ENCODE assay signal across 3 cellular contexts in the genomic region with DNA sequence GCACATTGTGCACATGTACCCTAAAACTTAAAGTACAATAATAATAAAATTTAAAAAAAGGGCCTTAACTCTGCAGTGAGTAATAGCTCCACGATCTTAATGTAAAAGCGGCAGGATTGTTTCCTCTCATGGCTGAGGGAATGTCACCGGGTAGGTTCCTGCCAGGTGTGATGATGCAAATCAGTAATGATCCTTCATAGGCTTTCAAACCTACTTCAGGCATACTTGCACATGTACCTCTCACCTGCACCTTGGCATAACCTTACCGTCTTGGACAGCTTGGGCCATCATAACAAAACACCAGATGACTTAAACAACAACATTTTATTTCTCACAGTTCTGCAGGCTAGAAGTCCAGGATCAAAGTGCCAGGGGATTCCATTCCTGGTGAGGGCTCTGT. TPM values are rescaled to one million over a fixed set of nuclear protein-coding genes. Genes with fewer than 3 reads are reported as not detected.
"Had no signal": no experiment of that assay in that cellular context is flagged by ENCODE, and none has a peak within 500 bp of the region (broad histone marks: within the 10 kb centered on the region; RNA-seq: fewer than 3 reads in every experiment).

No MANE protein-coding gene starts in this region.

RNA-seq across cellular contexts. Expression of a gene that starts 39.7 kb away (rescaled TPM):
- total RNA-seq: natural killer cell had no signal
- polyA plus RNA-seq: naive thymus-derived CD4-positive, alpha-beta T cell; neural cell had no signal
